In the genomic region with DNA sequence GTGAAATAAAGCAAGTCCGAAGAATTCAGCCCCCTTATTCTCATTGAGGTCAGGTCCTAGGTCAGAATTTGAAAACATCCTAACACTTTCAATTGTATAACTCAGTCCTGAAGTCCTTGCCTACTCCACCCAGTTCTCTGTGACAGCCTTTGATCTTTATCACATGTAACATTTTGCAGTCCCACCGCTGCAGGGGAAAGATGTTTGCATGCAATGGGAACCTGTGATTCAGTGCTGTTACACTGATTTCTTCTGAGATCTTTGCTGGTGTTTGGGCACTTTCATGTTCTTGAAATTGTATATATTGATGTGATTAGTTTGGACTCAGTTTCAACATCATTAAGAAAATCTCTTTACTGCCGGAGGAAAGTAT, we compare ENCODE assay signal across 1 cellular context.
TF ChIP-seq lines count a peak whose summit lies in the region.

No MANE protein-coding gene starts in this region.

TF ChIP-seq in K562, 482 proteins besides CTCF, POLR2A, EP300 and RAD21 (continues in another document):
- TF ChIP-seq, protein P1, sequence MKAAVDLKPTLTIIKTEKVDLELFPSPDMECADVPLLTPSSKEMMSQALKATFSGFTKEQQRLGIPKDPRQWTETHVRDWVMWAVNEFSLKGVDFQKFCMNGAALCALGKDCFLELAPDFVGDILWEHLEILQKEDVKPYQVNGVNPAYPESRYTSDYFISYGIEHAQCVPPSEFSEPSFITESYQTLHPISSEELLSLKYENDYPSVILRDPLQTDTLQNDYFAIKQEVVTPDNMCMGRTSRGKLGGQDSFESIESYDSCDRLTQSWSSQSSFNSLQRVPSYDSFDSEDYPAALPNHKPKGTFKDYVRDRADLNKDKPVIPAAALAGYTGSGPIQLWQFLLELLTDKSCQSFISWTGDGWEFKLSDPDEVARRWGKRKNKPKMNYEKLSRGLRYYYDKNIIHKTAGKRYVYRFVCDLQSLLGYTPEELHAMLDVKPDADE (conservative IDR thresholded peaks at IDR 0.05; ENCODE audit: control insufficient read depth, low read depth, low read length), result no peak
- no peak for TF ChIP-seq DIDO1 (tag; IDR thresholded peaks at IDR 0.05; ENCODE audit: low read depth)
- TF ChIP-seq CBFA2T3 (IDR thresholded peaks at IDR 0.05), result peak; percentile 24; the same call in 1 of the 2 replicates
- TF ChIP-seq MYC (IDR thresholded peaks at IDR 0.05; ENCODE audit: low read depth, low read length), result no peak
- TF ChIP-seq MYC (CRISPR knock-in tag; IDR thresholded peaks at IDR 0.05; ENCODE audit: borderline replicate concordance, low read depth), result no peak
- no peak for TF ChIP-seq TEAD2 (tag; IDR thresholded peaks at IDR 0.05)
- no peak for TF ChIP-seq BRF1 (IDR thresholded peaks at IDR 0.05; ENCODE audit: borderline replicate concordance, extremely low read depth, insufficient read length)
- no peak for TF ChIP-seq BRD4 (IDR thresholded peaks at IDR 0.05)
- no peak for TF ChIP-seq ZNF24 (IDR thresholded peaks at IDR 0.05)
- TF ChIP-seq PRPF4 (IDR thresholded peaks at IDR 0.05; ENCODE audit: insufficient read depth, low read depth, low read length, poor library complexity, severe bottlenecking), result no peak
- TF ChIP-seq NBN (IDR thresholded peaks at IDR 0.05; ENCODE audit: low read depth), result no peak
- TF ChIP-seq ZNF224 (CRISPR knock-in tag; IDR thresholded peaks at IDR 0.05), result no peak
- TF ChIP-seq CHD4 (IDR thresholded peaks at IDR 0.05; ENCODE audit: insufficient read depth, insufficient replicate concordance, low read depth, low read length, poor library complexity, severe bottlenecking), result no peak
- no peak for TF ChIP-seq U2AF1 (optimal IDR thresholded peaks at IDR 0.05; ENCODE audit: low read depth, low read length)
- no peak for TF ChIP-seq SMARCC2 (IDR thresholded peaks at IDR 0.05; ENCODE audit: low read depth)
- no peak for TF ChIP-seq CTBP1 (IDR thresholded peaks at IDR 0.05; ENCODE audit: borderline replicate concordance)
- peak; percentile 11 for TF ChIP-seq MEIS2 (IDR thresholded peaks at IDR 0.05; ENCODE audit: partially characterized antibody)
- no peak for TF ChIP-seq SMAD1 (IDR thresholded peaks at IDR 0.05; ENCODE audit: low read depth, low read length, partially characterized antibody)
- TF ChIP-seq, protein P2, sequence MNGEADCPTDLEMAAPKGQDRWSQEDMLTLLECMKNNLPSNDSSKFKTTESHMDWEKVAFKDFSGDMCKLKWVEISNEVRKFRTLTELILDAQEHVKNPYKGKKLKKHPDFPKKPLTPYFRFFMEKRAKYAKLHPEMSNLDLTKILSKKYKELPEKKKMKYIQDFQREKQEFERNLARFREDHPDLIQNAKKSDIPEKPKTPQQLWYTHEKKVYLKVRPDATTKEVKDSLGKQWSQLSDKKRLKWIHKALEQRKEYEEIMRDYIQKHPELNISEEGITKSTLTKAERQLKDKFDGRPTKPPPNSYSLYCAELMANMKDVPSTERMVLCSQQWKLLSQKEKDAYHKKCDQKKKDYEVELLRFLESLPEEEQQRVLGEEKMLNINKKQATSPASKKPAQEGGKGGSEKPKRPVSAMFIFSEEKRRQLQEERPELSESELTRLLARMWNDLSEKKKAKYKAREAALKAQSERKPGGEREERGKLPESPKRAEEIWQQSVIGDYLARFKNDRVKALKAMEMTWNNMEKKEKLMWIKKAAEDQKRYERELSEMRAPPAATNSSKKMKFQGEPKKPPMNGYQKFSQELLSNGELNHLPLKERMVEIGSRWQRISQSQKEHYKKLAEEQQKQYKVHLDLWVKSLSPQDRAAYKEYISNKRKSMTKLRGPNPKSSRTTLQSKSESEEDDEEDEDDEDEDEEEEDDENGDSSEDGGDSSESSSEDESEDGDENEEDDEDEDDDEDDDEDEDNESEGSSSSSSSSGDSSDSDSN (IDR thresholded peaks at IDR 0.05; ENCODE audit: borderline replicate concordance in 1 of 2, low read depth in 2 of 2, low read length in 2 of 2), result no peak
- TF ChIP-seq TCF7 (IDR thresholded peaks at IDR 0.05; ENCODE audit: borderline replicate concordance), result 0 out of 2 replicates have a peak, but pooled peaks have one; percentile 41
- no peak for TF ChIP-seq ELF1 (tag; IDR thresholded peaks at IDR 0.05)
- TF ChIP-seq, protein P3, sequence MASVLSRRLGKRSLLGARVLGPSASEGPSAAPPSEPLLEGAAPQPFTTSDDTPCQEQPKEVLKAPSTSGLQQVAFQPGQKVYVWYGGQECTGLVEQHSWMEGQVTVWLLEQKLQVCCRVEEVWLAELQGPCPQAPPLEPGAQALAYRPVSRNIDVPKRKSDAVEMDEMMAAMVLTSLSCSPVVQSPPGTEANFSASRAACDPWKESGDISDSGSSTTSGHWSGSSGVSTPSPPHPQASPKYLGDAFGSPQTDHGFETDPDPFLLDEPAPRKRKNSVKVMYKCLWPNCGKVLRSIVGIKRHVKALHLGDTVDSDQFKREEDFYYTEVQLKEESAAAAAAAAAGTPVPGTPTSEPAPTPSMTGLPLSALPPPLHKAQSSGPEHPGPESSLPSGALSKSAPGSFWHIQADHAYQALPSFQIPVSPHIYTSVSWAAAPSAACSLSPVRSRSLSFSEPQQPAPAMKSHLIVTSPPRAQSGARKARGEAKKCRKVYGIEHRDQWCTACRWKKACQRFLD (CRISPR knock-in tag; IDR thresholded peaks at IDR 0.05), result no peak
- no peak for TF ChIP-seq SRSF9 (IDR thresholded peaks at IDR 0.05; ENCODE audit: borderline replicate concordance, low read depth, low read length)
- TF ChIP-seq HNRNPK (IDR thresholded peaks at IDR 0.05; ENCODE audit: low read depth, low read length, poor library complexity, severe bottlenecking), result no peak
- TF ChIP-seq, protein P4, sequence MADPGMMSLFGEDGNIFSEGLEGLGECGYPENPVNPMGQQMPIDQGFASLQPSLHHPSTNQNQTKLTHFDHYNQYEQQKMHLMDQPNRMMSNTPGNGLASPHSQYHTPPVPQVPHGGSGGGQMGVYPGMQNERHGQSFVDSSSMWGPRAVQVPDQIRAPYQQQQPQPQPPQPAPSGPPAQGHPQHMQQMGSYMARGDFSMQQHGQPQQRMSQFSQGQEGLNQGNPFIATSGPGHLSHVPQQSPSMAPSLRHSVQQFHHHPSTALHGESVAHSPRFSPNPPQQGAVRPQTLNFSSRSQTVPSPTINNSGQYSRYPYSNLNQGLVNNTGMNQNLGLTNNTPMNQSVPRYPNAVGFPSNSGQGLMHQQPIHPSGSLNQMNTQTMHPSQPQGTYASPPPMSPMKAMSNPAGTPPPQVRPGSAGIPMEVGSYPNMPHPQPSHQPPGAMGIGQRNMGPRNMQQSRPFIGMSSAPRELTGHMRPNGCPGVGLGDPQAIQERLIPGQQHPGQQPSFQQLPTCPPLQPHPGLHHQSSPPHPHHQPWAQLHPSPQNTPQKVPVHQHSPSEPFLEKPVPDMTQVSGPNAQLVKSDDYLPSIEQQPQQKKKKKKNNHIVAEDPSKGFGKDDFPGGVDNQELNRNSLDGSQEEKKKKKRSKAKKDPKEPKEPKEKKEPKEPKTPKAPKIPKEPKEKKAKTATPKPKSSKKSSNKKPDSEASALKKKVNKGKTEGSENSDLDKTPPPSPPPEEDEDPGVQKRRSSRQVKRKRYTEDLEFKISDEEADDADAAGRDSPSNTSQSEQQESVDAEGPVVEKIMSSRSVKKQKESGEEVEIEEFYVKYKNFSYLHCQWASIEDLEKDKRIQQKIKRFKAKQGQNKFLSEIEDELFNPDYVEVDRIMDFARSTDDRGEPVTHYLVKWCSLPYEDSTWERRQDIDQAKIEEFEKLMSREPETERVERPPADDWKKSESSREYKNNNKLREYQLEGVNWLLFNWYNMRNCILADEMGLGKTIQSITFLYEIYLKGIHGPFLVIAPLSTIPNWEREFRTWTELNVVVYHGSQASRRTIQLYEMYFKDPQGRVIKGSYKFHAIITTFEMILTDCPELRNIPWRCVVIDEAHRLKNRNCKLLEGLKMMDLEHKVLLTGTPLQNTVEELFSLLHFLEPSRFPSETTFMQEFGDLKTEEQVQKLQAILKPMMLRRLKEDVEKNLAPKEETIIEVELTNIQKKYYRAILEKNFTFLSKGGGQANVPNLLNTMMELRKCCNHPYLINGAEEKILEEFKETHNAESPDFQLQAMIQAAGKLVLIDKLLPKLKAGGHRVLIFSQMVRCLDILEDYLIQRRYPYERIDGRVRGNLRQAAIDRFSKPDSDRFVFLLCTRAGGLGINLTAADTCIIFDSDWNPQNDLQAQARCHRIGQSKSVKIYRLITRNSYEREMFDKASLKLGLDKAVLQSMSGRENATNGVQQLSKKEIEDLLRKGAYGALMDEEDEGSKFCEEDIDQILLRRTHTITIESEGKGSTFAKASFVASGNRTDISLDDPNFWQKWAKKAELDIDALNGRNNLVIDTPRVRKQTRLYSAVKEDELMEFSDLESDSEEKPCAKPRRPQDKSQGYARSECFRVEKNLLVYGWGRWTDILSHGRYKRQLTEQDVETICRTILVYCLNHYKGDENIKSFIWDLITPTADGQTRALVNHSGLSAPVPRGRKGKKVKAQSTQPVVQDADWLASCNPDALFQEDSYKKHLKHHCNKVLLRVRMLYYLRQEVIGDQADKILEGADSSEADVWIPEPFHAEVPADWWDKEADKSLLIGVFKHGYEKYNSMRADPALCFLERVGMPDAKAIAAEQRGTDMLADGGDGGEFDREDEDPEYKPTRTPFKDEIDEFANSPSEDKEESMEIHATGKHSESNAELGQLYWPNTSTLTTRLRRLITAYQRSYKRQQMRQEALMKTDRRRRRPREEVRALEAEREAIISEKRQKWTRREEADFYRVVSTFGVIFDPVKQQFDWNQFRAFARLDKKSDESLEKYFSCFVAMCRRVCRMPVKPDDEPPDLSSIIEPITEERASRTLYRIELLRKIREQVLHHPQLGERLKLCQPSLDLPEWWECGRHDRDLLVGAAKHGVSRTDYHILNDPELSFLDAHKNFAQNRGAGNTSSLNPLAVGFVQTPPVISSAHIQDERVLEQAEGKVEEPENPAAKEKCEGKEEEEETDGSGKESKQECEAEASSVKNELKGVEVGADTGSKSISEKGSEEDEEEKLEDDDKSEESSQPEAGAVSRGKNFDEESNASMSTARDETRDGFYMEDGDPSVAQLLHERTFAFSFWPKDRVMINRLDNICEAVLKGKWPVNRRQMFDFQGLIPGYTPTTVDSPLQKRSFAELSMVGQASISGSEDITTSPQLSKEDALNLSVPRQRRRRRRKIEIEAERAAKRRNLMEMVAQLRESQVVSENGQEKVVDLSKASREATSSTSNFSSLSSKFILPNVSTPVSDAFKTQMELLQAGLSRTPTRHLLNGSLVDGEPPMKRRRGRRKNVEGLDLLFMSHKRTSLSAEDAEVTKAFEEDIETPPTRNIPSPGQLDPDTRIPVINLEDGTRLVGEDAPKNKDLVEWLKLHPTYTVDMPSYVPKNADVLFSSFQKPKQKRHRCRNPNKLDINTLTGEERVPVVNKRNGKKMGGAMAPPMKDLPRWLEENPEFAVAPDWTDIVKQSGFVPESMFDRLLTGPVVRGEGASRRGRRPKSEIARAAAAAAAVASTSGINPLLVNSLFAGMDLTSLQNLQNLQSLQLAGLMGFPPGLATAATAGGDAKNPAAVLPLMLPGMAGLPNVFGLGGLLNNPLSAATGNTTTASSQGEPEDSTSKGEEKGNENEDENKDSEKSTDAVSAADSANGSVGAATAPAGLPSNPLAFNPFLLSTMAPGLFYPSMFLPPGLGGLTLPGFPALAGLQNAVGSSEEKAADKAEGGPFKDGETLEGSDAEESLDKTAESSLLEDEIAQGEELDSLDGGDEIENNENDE (IDR thresholded peaks at IDR 0.05; ENCODE audit: low read depth, low read length), result no peak
- TF ChIP-seq ARID2 (IDR thresholded peaks at IDR 0.05), result no peak
- no peak for TF ChIP-seq PYGO2 (tag; IDR thresholded peaks at IDR 0.05)
- TF ChIP-seq CREB1 (IDR thresholded peaks at IDR 0.05), result no peak
- no peak for TF ChIP-seq CREB1 (CRISPR knock-in tag; IDR thresholded peaks at IDR 0.05)
- TF ChIP-seq ZNF699 (CRISPR knock-in tag; IDR thresholded peaks at IDR 0.05; ENCODE audit: insufficient replicate concordance), result no peak
- TF ChIP-seq MECOM (CRISPR knock-in tag; IDR thresholded peaks at IDR 0.05), result no peak
- no peak for TF ChIP-seq GATAD2A (IDR thresholded peaks at IDR 0.05)
- TF ChIP-seq SMARCA4 (IDR thresholded peaks at IDR 0.05), result no peak
- TF ChIP-seq KDM1A (IDR thresholded peaks at IDR 0.05), result peak; percentile 29 to 53; a peak in 2 of 4 replicates
- TF ChIP-seq KAT2B (IDR thresholded peaks at IDR 0.05; ENCODE audit: low read depth, low read length), result no peak
- TF ChIP-seq, protein P5, sequence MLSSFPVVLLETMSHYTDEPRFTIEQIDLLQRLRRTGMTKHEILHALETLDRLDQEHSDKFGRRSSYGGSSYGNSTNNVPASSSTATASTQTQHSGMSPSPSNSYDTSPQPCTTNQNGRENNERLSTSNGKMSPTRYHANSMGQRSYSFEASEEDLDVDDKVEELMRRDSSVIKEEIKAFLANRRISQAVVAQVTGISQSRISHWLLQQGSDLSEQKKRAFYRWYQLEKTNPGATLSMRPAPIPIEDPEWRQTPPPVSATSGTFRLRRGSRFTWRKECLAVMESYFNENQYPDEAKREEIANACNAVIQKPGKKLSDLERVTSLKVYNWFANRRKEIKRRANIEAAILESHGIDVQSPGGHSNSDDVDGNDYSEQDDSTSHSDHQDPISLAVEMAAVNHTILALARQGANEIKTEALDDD (IDR thresholded peaks at IDR 0.05), result peak; percentile 30; the same call in 1 of the 2 replicates
- no peak for TF ChIP-seq GABPB2 (CRISPR knock-in tag; conservative IDR thresholded peaks at IDR 0.05)
- TF ChIP-seq, protein P6, sequence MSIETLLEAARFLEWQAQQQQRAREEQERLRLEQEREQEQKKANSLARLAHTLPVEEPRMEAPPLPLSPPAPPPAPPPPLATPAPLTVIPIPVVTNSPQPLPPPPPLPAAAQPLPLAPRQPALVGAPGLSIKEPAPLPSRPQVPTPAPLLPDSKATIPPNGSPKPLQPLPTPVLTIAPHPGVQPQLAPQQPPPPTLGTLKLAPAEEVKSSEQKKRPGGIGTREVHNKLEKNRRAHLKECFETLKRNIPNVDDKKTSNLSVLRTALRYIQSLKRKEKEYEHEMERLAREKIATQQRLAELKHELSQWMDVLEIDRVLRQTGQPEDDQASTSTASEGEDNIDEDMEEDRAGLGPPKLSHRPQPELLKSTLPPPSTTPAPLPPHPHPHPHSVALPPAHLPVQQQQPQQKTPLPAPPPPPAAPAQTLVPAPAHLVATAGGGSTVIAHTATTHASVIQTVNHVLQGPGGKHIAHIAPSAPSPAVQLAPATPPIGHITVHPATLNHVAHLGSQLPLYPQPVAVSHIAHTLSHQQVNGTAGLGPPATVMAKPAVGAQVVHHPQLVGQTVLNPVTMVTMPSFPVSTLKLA (conservative IDR thresholded peaks at IDR 0.05), result no peak
- TF ChIP-seq RCOR1 (IDR thresholded peaks at IDR 0.05; ENCODE audit: borderline replicate concordance in 1 of 2, low read depth in 2 of 2, low read length in 2 of 2), result peak in 1 of 2 experiments; percentile 57; a peak in 1 of 4 replicates
- no peak for TF ChIP-seq POLR2H (tag; IDR thresholded peaks at IDR 0.05; ENCODE audit: low read depth)
- no peak for TF ChIP-seq SMAD3 (CRISPR knock-in tag; conservative IDR thresholded peaks at IDR 0.05)
- no peak for TF ChIP-seq FIP1L1 (IDR thresholded peaks at IDR 0.05; ENCODE audit: low read depth, low read length, poor library complexity, severe bottlenecking)
- TF ChIP-seq CEBPG (CRISPR knock-in tag; IDR thresholded peaks at IDR 0.05), result no peak
- no peak; a peak in 1 of 4 replicates for TF ChIP-seq CEBPG (tag; conservative IDR thresholded peaks at IDR 0.05 in 1 of 2, IDR thresholded peaks at IDR 0.05 in 1 of 2)
- 0 out of 2 replicates have a peak, but pooled peaks have one; percentile 9 for TF ChIP-seq FOXJ2 (tag; IDR thresholded peaks at IDR 0.05)
